ENCODE assay signal across 10 cellular contexts in genomic region chr14:105486974-105487448, GRCh38. TPM values are rescaled to one million over a fixed set of nuclear protein-coding genes. Genes with fewer than 3 reads are reported as not detected.
DNase-seq lines count a peak whose midpoint lies in the region; ATAC-seq and TF ChIP-seq lines count a peak whose summit lies in the region.
"Had no signal": no experiment of that assay in that cellular context is flagged by ENCODE, and none has a peak within 500 bp of the region (broad histone marks: within the 10 kb centered on the region; RNA-seq: fewer than 3 reads in every experiment).

No MANE protein-coding gene starts in this region.

- peaks cover 75% of the 10 kb centered on the region for H3K4me1 ChIP-seq in effector memory CD4-positive, alpha-beta T cell (ENCODE audit: control insufficient read depth, insufficient read depth, low read length, poor library complexity, severe bottlenecking)
- H3K4me1 ChIP-seq in neutrophil (ENCODE audit: control insufficient read depth in 1 of 2, insufficient read depth in 1 of 2, low read depth in 1 of 2, low read length in 1 of 2): peaks cover 35 to 50% of the 10 kb centered on the region in 2 experiments

- no peaks in the 10 kb centered on the region for H3K9me3 ChIP-seq in effector memory CD4-positive, alpha-beta T cell (ENCODE audit: control insufficient read depth, low read length)
- H3K9me3 ChIP-seq in neutrophil: no peaks in the 10 kb centered on the region

- H3K9me3 Mint-ChIP-seq in glutamatergic neuron (ENCODE audit: unreplicated experiment): peaks cover 7% of the 10 kb centered on the region

- H3K36me3 ChIP-seq in effector memory CD4-positive, alpha-beta T cell (ENCODE audit: control insufficient read depth, insufficient read depth, low read length): no peaks in the 10 kb centered on the region
- no peaks in the 10 kb centered on the region for H3K36me3 ChIP-seq in neutrophil

- peak overlapping the region; percentile 71 for H3K4me3 ChIP-seq in effector memory CD4-positive, alpha-beta T cell (ENCODE audit: insufficient read depth, low read depth, low read length, poor library complexity, severe bottlenecking)
- H3K4me3 ChIP-seq in neutrophil (ENCODE audit: low read depth in 1 of 2, low read length in 1 of 2): peak overlapping the region; percentile 58 to 63

- peaks cover 21% of the 10 kb centered on the region for H3K27me3 Mint-ChIP-seq in glutamatergic neuron (ENCODE audit: unreplicated experiment)

- no peak overlapping the region for H3K4me3 Mint-ChIP-seq in glutamatergic neuron (ENCODE audit: unreplicated experiment)

- DNase-seq in RPMI8226 (peak; percentile 28), glutamatergic neuron (no peak)
- DNase-seq in effector memory CD4-positive, alpha-beta T cell: peak; percentile 49 to 58 (median 52)

- no peak overlapping the region for H3K27ac Mint-ChIP-seq in glutamatergic neuron (ENCODE audit: unreplicated experiment)

- no peak for TF ChIP-seq CTCF in neutrophil (IDR thresholded peaks at IDR 0.05)
- no peak for TF ChIP-seq CTCF in glutamatergic neuron (IDR thresholded peaks at IDR 0.05; ENCODE audit: partially characterized antibody, unreplicated experiment)

- peaks cover 7% of the 10 kb centered on the region for H3K4me1 Mint-ChIP-seq in glutamatergic neuron (ENCODE audit: low read depth, unreplicated experiment)

- no peaks in the 10 kb centered on the region for H3K27me3 ChIP-seq in effector memory CD4-positive, alpha-beta T cell (replicated peaks; ENCODE audit: control insufficient read depth, insufficient read depth, low read length, poor library complexity, severe bottlenecking)
- H3K27me3 ChIP-seq in neutrophil: peaks cover 70% of the 10 kb centered on the region

- peak; percentile 65 for TF ChIP-seq POLR2A in GM10847 (IDR thresholded peaks at IDR 0.05; ENCODE audit: extremely low read depth, insufficient read length)

- H3K27ac ChIP-seq in effector memory CD4-positive, alpha-beta T cell (ENCODE audit: insufficient read depth, low read length, poor library complexity, severe bottlenecking): peak overlapping the region; percentile 100
- H3K27ac ChIP-seq in neutrophil: no peak overlapping the region

- no peaks in the 10 kb centered on the region for H3K36me3 Mint-ChIP-seq in glutamatergic neuron (ENCODE audit: unreplicated experiment)

- ATAC-seq in HG03159 (IDR thresholded peaks at IDR 0.05; ENCODE audit: unreplicated experiment) (no peak), HG03571 (IDR thresholded peaks at IDR 0.05; ENCODE audit: unreplicated experiment) (no peak), GM19351 (IDR thresholded peaks at IDR 0.05; ENCODE audit: unreplicated experiment) (no peak)

RNA-seq across cellular contexts. Expression of gene CRIP1, which starts 0.3 kb away (rescaled TPM):
- total RNA-seq in glutamatergic neuron (ENCODE audit: unreplicated experiment): 49.3 TPM
- total RNA-seq: LHCN-M2, lung microvascular endothelial cell had no signal

RNA-seq across cellular contexts. Expression of gene TEDC1, which starts 4.0 kb away (rescaled TPM):
- total RNA-seq in glutamatergic neuron (ENCODE audit: unreplicated experiment): 13.8 TPM

RNA-seq across cellular contexts. Expression of gene CRIP2, which starts 12.4 kb away (rescaled TPM):
- total RNA-seq in glutamatergic neuron (ENCODE audit: unreplicated experiment): 78.5 TPM

RNA-seq across cellular contexts. Expression of gene TMEM121, which starts 39.4 kb away (rescaled TPM):
- total RNA-seq in glutamatergic neuron (ENCODE audit: unreplicated experiment): 2.7 TPM
